17 cellular contexts compared by ENCODE assay signal in genomic region chr17:5942687-5943086, GRCh38.
"Had no signal": no experiment of that assay in that cellular context is flagged by ENCODE, and none has a peak within 500 bp of the region (broad histone marks: within the 10 kb centered on the region; RNA-seq: fewer than 3 reads in every experiment).

No MANE protein-coding gene starts in this region.

- ATAC-seq: activated T-cell treated with anti-CD3 and anti-CD28 coated beads, Interleukin-2, amount 50 U/mL, for 4 hours; esophagus mucosa; heart right ventricle; natural killer cell; sciatic nerve; stimulated activated naive CD8-positive, alpha-beta T cell treated with anti-CD3 and anti-CD28 coated beads, Interleukin-15, amount 100 ng/mL, for 72 hours had no signal

- DNase-seq: activated CD4-positive, alpha-beta T cell treated with anti-CD3 and anti-CD28 coated beads, Interleukin-2, amount 50 U/mL, for 1 hour; activated CD4-positive, CD25-positive, alpha-beta regulatory T cell treated with anti-CD3 and anti-CD28 coated beads, Interleukin-2, amount 50 U/mL, for 72 hours; activated CD8-positive, alpha-beta memory T cell treated with anti-CD3 and anti-CD28 coated beads, Interleukin-2, amount 50 U/mL, for 4 hours; activated naive CD4-positive, alpha-beta T cell treated with anti-CD3 and anti-CD28 coated beads for 36 hours; activated T-cell treated with anti-CD3 and anti-CD28 coated beads, Interleukin-2, amount 50 U/mL, for 4 hours; anterior cingulate cortex; colonic mucosa; heart right ventricle; natural killer cell; stimulated activated CD4-positive, alpha-beta T cell treated with anti-CD3 and anti-CD28 coated beads, Interleukin-4, amount 100 ng/mL, for 1 hour; stimulated activated naive CD8-positive, alpha-beta T cell treated with anti-CD3 and anti-CD28 coated beads, Interleukin-15, amount 100 ng/mL, for 72 hours; testis had no signal

- H3K4me3 Mint-ChIP-seq: activated naive CD4-positive, alpha-beta T cell treated with anti-CD3 and anti-CD28 coated beads for 36 hours; activated T-cell treated with anti-CD3 and anti-CD28 coated beads, Interleukin-2, amount 50 U/mL, for 4 hours; brain; natural killer cell; stimulated activated naive CD8-positive, alpha-beta T cell treated with anti-CD3 and anti-CD28 coated beads, Interleukin-15, amount 100 ng/mL, for 72 hours; type B pancreatic cell had no signal

- H3K36me3 Mint-ChIP-seq: natural killer cell had no signal

- H3K4me3 ChIP-seq: colonic mucosa, heart right ventricle, smooth muscle cell, testis had no signal

- H3K27ac ChIP-seq: colonic mucosa, heart right ventricle, testis had no signal

- H3K4me2 ChIP-seq: smooth muscle cell had no signal

- H3K9me3 Mint-ChIP-seq: activated naive CD4-positive, alpha-beta T cell treated with anti-CD3 and anti-CD28 coated beads for 36 hours; activated T-cell treated with anti-CD3 and anti-CD28 coated beads, Interleukin-2, amount 50 U/mL, for 4 hours; natural killer cell had no signal

- H3K27me3 ChIP-seq: colonic mucosa, testis had no signal

- H3K4me1 Mint-ChIP-seq: natural killer cell; stimulated activated naive CD8-positive, alpha-beta T cell treated with anti-CD3 and anti-CD28 coated beads, Interleukin-15, amount 100 ng/mL, for 72 hours had no signal

- H3K4me1 ChIP-seq: colonic mucosa, heart right ventricle, testis had no signal

- H3K36me3 ChIP-seq: colonic mucosa, heart right ventricle had no signal

- H3K9me3 ChIP-seq: colonic mucosa, heart right ventricle, testis had no signal

- H3K27ac Mint-ChIP-seq: activated naive CD4-positive, alpha-beta T cell treated with anti-CD3 and anti-CD28 coated beads for 36 hours; natural killer cell; stimulated activated naive CD8-positive, alpha-beta T cell treated with anti-CD3 and anti-CD28 coated beads, Interleukin-15, amount 100 ng/mL, for 72 hours; type B pancreatic cell had no signal
